In the genomic region with DNA sequence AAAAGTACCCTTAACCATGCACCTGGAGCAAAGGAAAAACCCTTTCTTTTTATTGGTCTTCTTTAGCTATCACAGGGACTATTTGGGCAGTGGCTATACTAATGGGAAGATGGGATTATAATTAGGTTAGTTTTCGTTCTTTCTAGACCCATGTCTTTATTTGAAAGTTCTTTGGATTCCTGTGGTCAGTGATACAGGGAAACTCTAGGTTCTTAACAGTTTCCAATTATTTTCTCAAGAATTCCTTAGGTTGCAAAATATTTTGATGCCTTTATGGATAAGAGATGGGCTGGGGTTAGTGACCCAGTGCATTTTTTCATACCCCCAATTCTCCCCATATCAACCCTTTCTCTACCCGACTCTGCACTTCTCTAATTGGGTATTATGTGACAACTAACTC, we compare ENCODE assay signal across 15 cellular contexts. TPM values are rescaled to one million over a fixed set of nuclear protein-coding genes. Genes with fewer than 3 reads are reported as not detected.
A peak's percentile ranks its signal among the peaks of the same experiment; 100 is the strongest.
DNase-seq lines count a peak whose midpoint lies in the region; ATAC-seq, FAIRE-seq and TF ChIP-seq lines count a peak whose summit lies in the region.
"Had no signal": no experiment of that assay in that cellular context is flagged by ENCODE, and none has a peak within 500 bp of the region (broad histone marks: within the 10 kb centered on the region; RNA-seq: fewer than 3 reads in every experiment).

No MANE protein-coding gene starts in this region.

- H3K4me2 ChIP-seq in BLaER1 treated with 17β-estradiol and CSF1 and Interleukin-3, amounts not matched to agents 10 nM and 100 nM, result peak overlapping the region in 10 of 11 experiments; percentile 37 to 90 (median 64); a peak in 12 of 22 replicates

- H4K20me1 ChIP-seq in BLaER1 treated with 17β-estradiol and CSF1 and Interleukin-3, amounts not matched to agents 10 nM and 100 nM, result 0 out of 22 replicates have a peak, but pooled peaks cover 0 to 4% (median 0%) of the 10 kb centered on the region in 11 experiments

- 0 out of 22 replicates have a peak overlapping the region, but pooled peaks of 1 of the 11 experiments have one; percentile 20 for H3K27ac ChIP-seq in BLaER1 treated with 17β-estradiol and CSF1 and Interleukin-3, amounts not matched to agents 10 nM and 100 nM
- H3K27ac ChIP-seq in brain microvascular endothelial cell, result peak overlapping the region; percentile 32
- no peak overlapping the region for H3K27ac ChIP-seq in esophagus muscularis mucosa (replicated peaks in 1 of 4)

- TF ChIP-seq CTCF in brain microvascular endothelial cell (IDR thresholded peaks at IDR 0.05; ENCODE audit: low read depth, low read length, missing control alignments) (no peak), esophagus muscularis mucosa (IDR thresholded peaks at IDR 0.05) (no peak)

- no peak for ATAC-seq in GM18517 (IDR thresholded peaks at IDR 0.05; ENCODE audit: unreplicated experiment)
- ATAC-seq: activated CD8-positive, alpha-beta memory T cell treated with anti-CD3 and anti-CD28 coated beads, Interleukin-2, amount 10 ng/mL, durations not matched to agents 7 days and 5 days; mucosa of descending colon had no signal

- H3K27me3 ChIP-seq in BLaER1 treated with 17β-estradiol and CSF1 and Interleukin-3, amounts not matched to agents 10 nM and 100 nM, result no peaks in the 10 kb centered on the region
- H3K27me3 ChIP-seq in brain microvascular endothelial cell (replicated peaks) (no peaks in the 10 kb centered on the region), esophagus muscularis mucosa (no peaks in the 10 kb centered on the region)

- in situ Hi-C loops in brain microvascular endothelial cell (cut with HindIII; ENCODE audit: low pct_ligation_motif_present, low sequenced_read_pairs), result no loop called here

- H3K9ac ChIP-seq in BLaER1 treated with 17β-estradiol and CSF1 and Interleukin-3, amounts not matched to agents 10 nM and 100 nM, result no peak overlapping the region

- peaks cover 56% of the 10 kb centered on the region for H3K4me1 Mint-ChIP-seq in activated CD4-positive, alpha-beta T cell treated with anti-CD3 and anti-CD28 coated beads, Interleukin-2, amount 10 ng/mL, durations not matched to agents 24 days and 14 days

- 79% methylated on average over 2 of the region's 2 CpGs for WGBS in esophagus muscularis mucosa

- no peak overlapping the region for H3K4me3 Mint-ChIP-seq in activated CD4-positive, alpha-beta T cell treated with anti-CD3 and anti-CD28 coated beads, Interleukin-2, amount 10 ng/mL, durations not matched to agents 24 days and 14 days

- H3K27me3 Mint-ChIP-seq in activated CD4-positive, alpha-beta T cell treated with anti-CD3 and anti-CD28 coated beads, Interleukin-2, amount 10 ng/mL, durations not matched to agents 24 days and 14 days, result no peaks in the 10 kb centered on the region
- H3K27me3 Mint-ChIP-seq: activated CD8-positive, alpha-beta memory T cell treated with anti-CD3 and anti-CD28 coated beads, Interleukin-2, amount 10 ng/mL, durations not matched to agents 7 days and 5 days had no signal

- DNase-seq in H54 (ENCODE audit: insufficient read length, low spot score) (no peak), brain microvascular endothelial cell (no peak), myocyte (ENCODE audit: low read depth) (peak; percentile 22), esophagus muscularis mucosa (ENCODE audit: extremely low spot score) (no peak)
- no peak for DNase-seq in activated CD4-positive, alpha-beta T cell treated with anti-CD3 and anti-CD28 coated beads, Interleukin-2, amount 10 ng/mL, durations not matched to agents 24 days and 14 days
- no peak for DNase-seq in effector CD4-positive, alpha-beta T cell
- DNase-seq: activated CD8-positive, alpha-beta memory T cell treated with anti-CD3 and anti-CD28 coated beads, Interleukin-2, amount 10 ng/mL, durations not matched to agents 7 days and 5 days; anterior cingulate cortex; mucosa of descending colon; NCI-H1105; NCI-H510A treated with DMSO at 0.1 percent for 48 hours; RPMI8226; T1000 had no signal

- peaks cover 4% of the 10 kb centered on the region for H3K36me3 Mint-ChIP-seq in activated CD4-positive, alpha-beta T cell treated with anti-CD3 and anti-CD28 coated beads, Interleukin-2, amount 10 ng/mL, durations not matched to agents 24 days and 14 days (ENCODE audit: low read depth)

- peak; percentile 77 for FAIRE-seq in H54 (lab: Jason Lieb, UNC)

- no peak overlapping the region for H3K4me3 ChIP-seq in BLaER1 treated with 17β-estradiol and CSF1 and Interleukin-3, amounts not matched to agents 10 nM and 100 nM
- H3K4me3 ChIP-seq in brain microvascular endothelial cell (ENCODE audit: low read depth, low read length) (no peak overlapping the region), esophagus muscularis mucosa (no peak overlapping the region)
- H3K4me3 ChIP-seq: mucosa of descending colon had no signal

- H3K9me3 ChIP-seq in BLaER1 treated with 17β-estradiol and CSF1 and Interleukin-3, amounts not matched to agents 10 nM and 100 nM (replicated peaks in 1 of 11), result peaks cover 0 to 1% (median 0%) of the 10 kb centered on the region in 11 experiments; a peak in 1 of 22 replicates
- no peaks in the 10 kb centered on the region for H3K9me3 ChIP-seq in esophagus muscularis mucosa
- H3K9me3 ChIP-seq: mucosa of descending colon had no signal

- TF ChIP-seq POLR2A in H54 (IDR thresholded peaks at IDR 0.05; ENCODE audit: low read depth, low read length) (no peak), esophagus muscularis mucosa (IDR thresholded peaks at IDR 0.05; ENCODE audit: low read depth) (no peak)

- intact Hi-C loops in activated CD4-positive, alpha-beta T cell treated with anti-CD3 and anti-CD28 coated beads, Interleukin-2, amount 10 ng/mL, durations not matched to agents 24 days and 14 days (cut with micrococcal nuclease), result no loop called here
- intact Hi-C loops in esophagus muscularis mucosa (cut with DNase I), result no loop called here

- TF ChIP-seq EP300 in esophagus muscularis mucosa (IDR thresholded peaks at IDR 0.05), result no peak

- peaks cover 0 to 14% (median 0%) of the 10 kb centered on the region in 11 experiments; a peak in 4 of 22 replicates for H3K36me3 ChIP-seq in BLaER1 treated with 17β-estradiol and CSF1 and Interleukin-3, amounts not matched to agents 10 nM and 100 nM
- H3K36me3 ChIP-seq in brain microvascular endothelial cell (replicated peaks) (no peaks in the 10 kb centered on the region), esophagus muscularis mucosa (no peaks in the 10 kb centered on the region)

- no peaks in the 10 kb centered on the region for H3K9me3 Mint-ChIP-seq in activated CD4-positive, alpha-beta T cell treated with anti-CD3 and anti-CD28 coated beads, Interleukin-2, amount 10 ng/mL, durations not matched to agents 24 days and 14 days

- H3K4me1 ChIP-seq in BLaER1 treated with 17β-estradiol and CSF1 and Interleukin-3, amounts not matched to agents 10 nM and 100 nM, result peaks cover 42 to 75% (median 48%) of the 10 kb centered on the region in 10 experiments
- peaks cover 16 to 31% (median 28%) of the 10 kb centered on the region in 4 donors for H3K4me1 ChIP-seq in esophagus muscularis mucosa

- H3K27ac Mint-ChIP-seq in activated CD4-positive, alpha-beta T cell treated with anti-CD3 and anti-CD28 coated beads, Interleukin-2, amount 10 ng/mL, durations not matched to agents 24 days and 14 days, result no peak overlapping the region

RNA-seq across cellular contexts. Expression of gene ADD3, which starts 49.0 kb away (rescaled TPM):
- total RNA-seq in myocyte, result 95.9 and 799 TPM in 2 replicates
- polyA plus RNA-seq in myocyte (2012), result 53.9 TPM
- total RNA-seq in activated CD4-positive, alpha-beta T cell treated with anti-CD3 and anti-CD28 coated beads, Interleukin-2, amount 10 ng/mL, durations not matched to agents 24 days and 14 days, result 28.4 and 28.9 TPM in 2 replicates
- 100 to 1,000 TPM in 2 of 4 donors, 10 to 100 TPM in 2; 60.1 to 228 (median 99.2) TPM for total RNA-seq in esophagus muscularis mucosa
